Comparison of ENCODE assay signal across 11 cellular contexts in the genomic region with DNA sequence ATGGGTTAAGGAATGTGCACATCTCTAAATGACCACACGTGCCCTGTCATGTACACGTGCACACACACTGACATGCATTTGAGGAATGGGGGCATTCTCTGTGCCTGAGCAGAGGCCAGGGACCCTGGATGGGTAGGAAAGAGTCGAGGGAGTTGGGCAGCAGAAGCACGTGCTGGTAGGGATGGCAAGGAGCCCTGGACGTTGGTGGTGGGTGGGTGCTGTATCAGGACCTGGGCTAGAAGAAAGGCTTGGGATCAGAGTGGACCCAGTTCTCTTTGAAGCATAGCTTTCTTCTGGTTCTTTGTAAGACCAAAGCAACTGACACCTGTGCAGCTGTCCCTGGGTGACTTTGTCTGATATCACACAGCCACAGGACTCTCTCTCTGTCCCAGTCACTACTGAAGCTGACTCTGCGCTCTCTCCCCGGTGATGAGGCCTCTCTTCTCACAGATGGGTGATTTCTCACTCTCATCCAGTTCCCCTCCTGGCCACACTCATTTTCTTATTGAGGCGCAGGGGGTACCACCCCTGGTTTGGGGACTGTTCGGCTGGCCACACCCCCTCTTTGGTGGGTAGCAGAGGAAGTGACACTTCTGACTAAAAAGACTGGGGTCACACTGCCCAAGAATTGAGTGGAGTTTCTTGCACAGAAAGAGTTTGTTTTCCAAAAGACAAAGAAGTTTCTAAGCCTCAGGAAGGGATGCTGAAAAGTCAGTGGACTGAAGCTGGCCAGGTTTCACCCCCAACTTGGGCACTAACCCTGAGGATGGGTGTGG.
A peak's percentile ranks its signal among the peaks of the same experiment; 100 is the strongest.
DNase-seq lines count a peak whose midpoint lies in the region; ATAC-seq and TF ChIP-seq lines count a peak whose summit lies in the region.
"Had no signal": no experiment of that assay in that cellular context is flagged by ENCODE, and none has a peak within 500 bp of the region (broad histone marks: within the 10 kb centered on the region; RNA-seq: fewer than 3 reads in every experiment).

No MANE protein-coding gene starts in this region.

- DNase-seq in GM13977 (ENCODE audit: low spot score) (peak; percentile 80), left lobe of liver (ENCODE audit: low spot score) (peak; percentile 23), NCI-H2227 (lab: John Stamatoyannopoulos, UW; ENCODE audit: unreplicated experiment) (no peak)
- DNase-seq: Caco-2; HCEC 1CT; NCI-H1417 treated with DMSO at 0.1 percent for 48 hours; stimulated activated CD4-positive, alpha-beta T cell treated with anti-CD3 and anti-CD28 coated beads, Interleukin-15, amount 100 ng/mL, for 24 hours had no signal

- ATAC-seq in GM19351 (IDR thresholded peaks at IDR 0.05; ENCODE audit: unreplicated experiment) (peak; percentile 54), HG03432 (IDR thresholded peaks at IDR 0.05; ENCODE audit: unreplicated experiment) (peak; percentile 69), left lobe of liver (no peak), GM19035 (IDR thresholded peaks at IDR 0.05; ENCODE audit: unreplicated experiment) (no peak), GM18873 (IDR thresholded peaks at IDR 0.05; ENCODE audit: low FRiP score, unreplicated experiment) (no peak)

- no peak for TF ChIP-seq CTCF in GM13977 (IDR thresholded peaks at IDR 0.05; ENCODE audit: extremely low read depth, insufficient read depth, missing control alignments)

- in situ Hi-C loops in GM13977 (cut with MboI; ENCODE audit: low pct_unique_long_range_greater_than_20kb, low sequenced_read_pairs, unreplicated experiment), result no loop called here

Comparison
In these comparisons a context has a peak if more than half of its experiments do, and no peak if none do; other contexts are left out.
1. ATAC-seq: peak in GM19351 (single experiment) and HG03432 (single experiment); none in left lobe of liver (single experiment), GM19035 (single experiment) and GM18873 (single experiment).